In genomic region chr3:10706156-10707088, GRCh38 we compare ENCODE assay signal across 1 cellular context.
TF ChIP-seq lines count a peak whose summit lies in the region.

No MANE protein-coding gene starts in this region.

TF ChIP-seq in H1, 55 proteins besides CTCF, POLR2A, EP300 and RAD21:
- TF ChIP-seq RFX5 (IDR thresholded peaks at IDR 0.05; ENCODE audit: borderline replicate concordance, low read depth, low read length) = no peak
- no peak for TF ChIP-seq E2F6 (IDR thresholded peaks at IDR 0.05)
